In genomic region chr14:70821581-70821915, GRCh38 we compare ENCODE assay signal across 8 cellular contexts. TPM values are rescaled to one million over a fixed set of nuclear protein-coding genes. Genes with fewer than 3 reads are reported as not detected.
DNase-seq lines count a peak whose midpoint lies in the region; ATAC-seq, FAIRE-seq and TF ChIP-seq lines count a peak whose summit lies in the region.

No MANE protein-coding gene starts in this region.

- POLR2A ChIA-PET in Caco-2 (lab: Charles Lee) (interaction anchor here (0.7 to 1.3 kb wide), 2 partner anchors 12 to 86 kb away, joined by 3 read pairs; partner anchors contain the start of genes MAP3K9 and PCNX1), RWPE1 (lab: Yijun Ruan, JAX; ENCODE audit: low non-redundant PET) (interaction anchor here (0.7 to 1.7 kb wide), 2 partner anchors 12 to 201 kb away, joined by 3 to 4 read pairs; no protein-coding TSS in a partner anchor)

- intact Hi-C loops in Caco-2 (cut with micrococcal nuclease; ENCODE audit: unreplicated experiment) = loop anchor here (5.0 kb wide), 1 partner anchor 86 kb away; the partner anchor contains the start of gene PCNX1
- intact Hi-C loops in esophagus muscularis mucosa (cut with DNase I) = loop anchor here (5.0 kb wide), 2 partner anchors 151 to 219 kb away; partner anchors contain the start of gene MED6
- intact Hi-C loops in pancreas (cut with DNase I) = no loop called here

- H3K4me3 ChIP-seq in Caco-2 (ENCODE audit: low read depth, low read length) (peak overlapping the region; percentile 91), esophagus muscularis mucosa (peak overlapping the region; percentile 58 to 76 (median 68)), pancreas (peak overlapping the region; percentile 48 to 72 (median 63))

- FAIRE-seq in pancreas (lab: Jason Lieb, UNC) = no peak

- DNase-seq in Caco-2 (no peak), RWPE1 (ENCODE audit: low spot score) (no peak), esophagus muscularis mucosa (ENCODE audit: extremely low spot score) (no peak), pancreas (peak in 1 of 6 donors; percentile 71), NCI-H128 (lab: John Stamatoyannopoulos, UW; ENCODE audit: unreplicated experiment) (no peak)
- no peak for DNase-seq in stimulated activated CD4-positive, alpha-beta T cell treated with anti-CD3 and anti-CD28 coated beads, Interleukin-1b, Interleukin-23, amount 100 ng/mL, for 48 hours

- H3K4me1 ChIP-seq in Caco-2 = 0 out of 2 replicates have a peak, but pooled peaks cover 4% of the 10 kb centered on the region
- H3K4me1 ChIP-seq in esophagus muscularis mucosa = peaks cover 15 to 32% (median 25%) of the 10 kb centered on the region in 4 donors
- peaks cover 0 to 4% (median 0%) of the 10 kb centered on the region in 3 donors for H3K4me1 ChIP-seq in pancreas

- TF ChIP-seq CTCF in Caco-2 (IDR thresholded peaks at IDR 0.05; ENCODE audit: insufficient read depth in 1 of 2, low read depth in 1 of 2, low read length in 1 of 2, severe bottlenecking in 1 of 2, unreplicated experiment in 1 of 2) (no peak), RWPE1 (conservative IDR thresholded peaks at IDR 0.05; ENCODE audit: low read depth) (no peak), esophagus muscularis mucosa (IDR thresholded peaks at IDR 0.05) (no peak), pancreas (IDR thresholded peaks at IDR 0.05) (no peak)

- H3K4me1 Mint-ChIP-seq in Caco-2 (ENCODE audit: low read depth, unreplicated experiment) = peaks cover 7% of the 10 kb centered on the region

- H3K4me3 Mint-ChIP-seq in Caco-2 (ENCODE audit: unreplicated experiment) = peak overlapping the region; percentile 74

- ATAC-seq in pancreas (peak in 3 of 4 donors; percentile 5 to 8 (median 6)), HG03520 (IDR thresholded peaks at IDR 0.05; ENCODE audit: unreplicated experiment) (no peak), GM18868 (IDR thresholded peaks at IDR 0.05; ENCODE audit: unreplicated experiment) (no peak)

- H3K27ac Mint-ChIP-seq in Caco-2 (ENCODE audit: unreplicated experiment) = no peak overlapping the region

- H3K36me3 ChIP-seq in Caco-2 (ENCODE audit: control insufficient read depth, insufficient read depth, low read length) (no peaks in the 10 kb centered on the region), esophagus muscularis mucosa (no peaks in the 10 kb centered on the region), pancreas (no peaks in the 10 kb centered on the region)

- H3K36me3 Mint-ChIP-seq in Caco-2 (ENCODE audit: insufficient read depth, unreplicated experiment) = peaks cover 4% of the 10 kb centered on the region

- no peaks in the 10 kb centered on the region for H3K9me3 ChIP-seq in Caco-2
- no peaks in the 10 kb centered on the region for H3K9me3 ChIP-seq in esophagus muscularis mucosa
- H3K9me3 ChIP-seq in pancreas = no peaks in the 10 kb centered on the region

- no peak for TF ChIP-seq EP300 in esophagus muscularis mucosa (IDR thresholded peaks at IDR 0.05)

- no peaks in the 10 kb centered on the region for H3K27me3 ChIP-seq in Caco-2 (replicated peaks; ENCODE audit: control insufficient read depth, insufficient read depth, low read length)
- peaks cover 0 to 29% (median 0%) of the 10 kb centered on the region in 4 donors for H3K27me3 ChIP-seq in esophagus muscularis mucosa
- no peaks in the 10 kb centered on the region for H3K27me3 ChIP-seq in pancreas

- 4% methylated on average over 21 of the region's 23 CpGs for WGBS in esophagus muscularis mucosa
- 4 to 10% methylated on average over 18 to 23 of the region's 23 CpGs for WGBS in pancreas, 2 donors

- peak overlapping the region; percentile 35 for H3K27ac ChIP-seq in RWPE1
- peak overlapping the region in 3 of 4 donors; percentile 32 to 40 (median 39) for H3K27ac ChIP-seq in esophagus muscularis mucosa (replicated peaks in 1 of 4)
- H3K27ac ChIP-seq in pancreas = no peak overlapping the region

- no peak for TF ChIP-seq POLR2A in esophagus muscularis mucosa (IDR thresholded peaks at IDR 0.05; ENCODE audit: low read depth)

- peaks cover 4% of the 10 kb centered on the region for H3K27me3 Mint-ChIP-seq in Caco-2 (ENCODE audit: insufficient read depth, unreplicated experiment)

- no peaks in the 10 kb centered on the region for H3K9me3 Mint-ChIP-seq in Caco-2 (ENCODE audit: unreplicated experiment)

- CTCF ChIA-PET in Caco-2 (lab: Charles Lee) (interaction anchor here (0.6 to 0.7 kb wide), 3 partner anchors 85 to 134 kb away, joined by 3 to 4 read pairs (median 3); partner anchors contain the start of gene PCNX1), RWPE1 (lab: Yijun Ruan, JAX) (interaction anchor here (0.7 kb wide), 1 partner anchor 134 kb away, joined by 6 read pairs; no protein-coding TSS in a partner anchor)

- BruUV-seq in Caco-2 (replicated peaks; lab: Mats Ljungman, UMichigan) = no TSS peak

RNA-seq across cellular contexts. Expression of gene MAP3K9, which starts 12.2 kb away (rescaled TPM):
- 19.5 and 20.3 TPM in 2 replicates for total RNA-seq in Caco-2 (2022)
- 1 to 10 TPM in 3 of 4 donors, under 1 TPM in 1; 0.83 to 3.3 (median 1.8) TPM for total RNA-seq in esophagus muscularis mucosa
- total RNA-seq in pancreas = 1 to 10 TPM; 4.7 to 7.6 (median 5.1) TPM
- polyA plus RNA-seq in pancreas = 1 to 10 TPM; 2.1 to 3.3 TPM

Comparison
In these comparisons a context has a peak if more than half of its experiments do, and no peak if none do; other contexts are left out.
1. H3K27ac ChIP-seq: peak in RWPE1 (single experiment) and esophagus muscularis mucosa (3 of 4); none in pancreas (0 of 4).
2. ATAC-seq: peak in pancreas (3 of 4); none in HG03520 (single experiment) and GM18868 (single experiment).
3. intact Hi-C loops: an anchor here in Caco-2 (5.0 kb wide) and esophagus muscularis mucosa (5.0 kb wide); none called in pancreas.
4. Peak in every context shown above with its lines, with median percentiles within 50 percentile points of each other: H3K4me3 ChIP-seq.